ENCODE assay signal across 14 cellular contexts in genomic region chr2:120564213-120565094, GRCh38.
DNase-seq lines count a peak whose midpoint lies in the region; ATAC-seq and TF ChIP-seq lines count a peak whose summit lies in the region.
"Had no signal": no experiment of that assay in that cellular context is flagged by ENCODE, and none has a peak within 500 bp of the region (broad histone marks: within the 10 kb centered on the region; RNA-seq: fewer than 3 reads in every experiment).

No MANE protein-coding gene starts in this region.

- H3K4me3 Mint-ChIP-seq in type B pancreatic cell: no peak overlapping the region
- no peak overlapping the region for H3K4me3 Mint-ChIP-seq in stimulated activated naive CD8-positive, alpha-beta T cell treated with anti-CD3 and anti-CD28 coated beads, Interleukin-15, amount 100 ng/mL, for 72 hours
- no peak overlapping the region for H3K4me3 Mint-ChIP-seq in naive thymus-derived CD4-positive, alpha-beta T cell
- H3K4me3 Mint-ChIP-seq: activated naive CD4-positive, alpha-beta T cell treated with anti-CD3 and anti-CD28 coated beads, Interleukin-2, amount 50 U/mL, for 24 hours; memory B cell had no signal

- H3K27ac ChIP-seq in naive thymus-derived CD4-positive, alpha-beta T cell (ENCODE audit: low read depth, low read length): no peak overlapping the region
- H3K27ac ChIP-seq: cardiac muscle cell had no signal

- H3K9me3 ChIP-seq in naive thymus-derived CD4-positive, alpha-beta T cell (ENCODE audit: control insufficient read depth in 2 of 3, low read length in 3 of 3): no peaks in the 10 kb centered on the region

- POLR2A ChIA-PET in naive thymus-derived CD4-positive, alpha-beta T cell (lab: Charles Lee): no interaction called here

- no peaks in the 10 kb centered on the region for H3K4me1 ChIP-seq in naive thymus-derived CD4-positive, alpha-beta T cell (ENCODE audit: control insufficient read depth in 2 of 2, insufficient read depth in 2 of 2, low read length in 2 of 2)

- ATAC-seq in stimulated activated naive CD8-positive, alpha-beta T cell treated with anti-CD3 and anti-CD28 coated beads, Interleukin-15, amount 100 ng/mL, for 72 hours: no peak
- ATAC-seq in naive thymus-derived CD4-positive, alpha-beta T cell: no peak

- no peaks in the 10 kb centered on the region for H3K27me3 Mint-ChIP-seq in type B pancreatic cell
- H3K27me3 Mint-ChIP-seq in stimulated activated naive CD8-positive, alpha-beta T cell treated with anti-CD3 and anti-CD28 coated beads, Interleukin-15, amount 100 ng/mL, for 72 hours: peaks cover 6% of the 10 kb centered on the region
- peaks cover 0 to 6% (median 0%) of the 10 kb centered on the region in 5 donors for H3K27me3 Mint-ChIP-seq in naive thymus-derived CD4-positive, alpha-beta T cell
- H3K27me3 Mint-ChIP-seq: activated naive CD4-positive, alpha-beta T cell treated with anti-CD3 and anti-CD28 coated beads, Interleukin-2, amount 50 U/mL, for 24 hours had no signal

- DNase-seq in NCI-H510A treated with DMSO at 0.1 percent for 48 hours (lab: John Stamatoyannopoulos, UW) (peak; percentile 62), NCI-H510A (lab: John Stamatoyannopoulos, UW) (no peak), NCI-H345 (lab: John Stamatoyannopoulos, UW) (peak; percentile 78), epithelial cell of esophagus (ENCODE audit: low read depth) (peak; percentile 43), type B pancreatic cell (ENCODE audit: extremely low spot score, unreplicated experiment) (no peak), NCI-H1048 (lab: John Stamatoyannopoulos, UW) (no peak)
- no peak for DNase-seq in stimulated activated naive CD8-positive, alpha-beta T cell treated with anti-CD3 and anti-CD28 coated beads, Interleukin-15, amount 100 ng/mL, for 72 hours
- no peak for DNase-seq in naive thymus-derived CD4-positive, alpha-beta T cell
- DNase-seq: erythroblast, NCI-H2171 treated with DMSO at 0.1 percent for 48 hours, SIG-M5 had no signal

- H3K27ac Mint-ChIP-seq in type B pancreatic cell: peak overlapping the region; percentile 67
- peak overlapping the region in 1 of 2 donors; percentile 1 for H3K27ac Mint-ChIP-seq in stimulated activated naive CD8-positive, alpha-beta T cell treated with anti-CD3 and anti-CD28 coated beads, Interleukin-15, amount 100 ng/mL, for 72 hours
- H3K27ac Mint-ChIP-seq in naive thymus-derived CD4-positive, alpha-beta T cell: no peak overlapping the region
- H3K27ac Mint-ChIP-seq: activated naive CD4-positive, alpha-beta T cell treated with anti-CD3 and anti-CD28 coated beads, Interleukin-2, amount 50 U/mL, for 24 hours; memory B cell had no signal

- no peaks in the 10 kb centered on the region for H3K36me3 ChIP-seq in naive thymus-derived CD4-positive, alpha-beta T cell (ENCODE audit: control insufficient read depth in 2 of 3, insufficient read depth in 3 of 3, low read length in 3 of 3)
- H3K36me3 ChIP-seq: cardiac muscle cell had no signal

- no peaks in the 10 kb centered on the region for H3K27me3 ChIP-seq in naive thymus-derived CD4-positive, alpha-beta T cell (ENCODE audit: control insufficient read depth in 2 of 2, insufficient read depth in 2 of 2, low read length in 2 of 2)
- H3K27me3 ChIP-seq: cardiac muscle cell had no signal

- CTCF ChIA-PET in naive thymus-derived CD4-positive, alpha-beta T cell (lab: Charles Lee): no interaction called here

- peaks cover under 1% of the 10 kb centered on the region for H3K9me3 Mint-ChIP-seq in type B pancreatic cell
- H3K9me3 Mint-ChIP-seq in stimulated activated naive CD8-positive, alpha-beta T cell treated with anti-CD3 and anti-CD28 coated beads, Interleukin-15, amount 100 ng/mL, for 72 hours: no peaks in the 10 kb centered on the region
- H3K9me3 Mint-ChIP-seq in naive thymus-derived CD4-positive, alpha-beta T cell: no peaks in the 10 kb centered on the region
- H3K9me3 Mint-ChIP-seq: activated naive CD4-positive, alpha-beta T cell treated with anti-CD3 and anti-CD28 coated beads, Interleukin-2, amount 50 U/mL, for 24 hours; memory B cell had no signal

- intact Hi-C loops in naive thymus-derived CD4-positive, alpha-beta T cell (cut with micrococcal nuclease): no loop called here

- no peaks in the 10 kb centered on the region for H3K36me3 Mint-ChIP-seq in type B pancreatic cell
- no peaks in the 10 kb centered on the region for H3K36me3 Mint-ChIP-seq in naive thymus-derived CD4-positive, alpha-beta T cell
- H3K36me3 Mint-ChIP-seq: activated naive CD4-positive, alpha-beta T cell treated with anti-CD3 and anti-CD28 coated beads, Interleukin-2, amount 50 U/mL, for 24 hours; memory B cell had no signal

- TF ChIP-seq CTCF in epithelial cell of esophagus (IDR thresholded peaks at IDR 0.05; ENCODE audit: insufficient read depth, low read depth, low read length, missing control alignments) (no peak), type B pancreatic cell (conservative IDR thresholded peaks at IDR 0.05) (no peak)

- H3K4me1 Mint-ChIP-seq in type B pancreatic cell (ENCODE audit: unreplicated experiment): peaks cover 36% of the 10 kb centered on the region
- H3K4me1 Mint-ChIP-seq in stimulated activated naive CD8-positive, alpha-beta T cell treated with anti-CD3 and anti-CD28 coated beads, Interleukin-15, amount 100 ng/mL, for 72 hours: no peaks in the 10 kb centered on the region
- H3K4me1 Mint-ChIP-seq in naive thymus-derived CD4-positive, alpha-beta T cell: no peaks in the 10 kb centered on the region
- H3K4me1 Mint-ChIP-seq: activated naive CD4-positive, alpha-beta T cell treated with anti-CD3 and anti-CD28 coated beads, Interleukin-2, amount 50 U/mL, for 24 hours had no signal

- no peak overlapping the region for H3K4me3 ChIP-seq in epithelial cell of esophagus (ENCODE audit: low read length)
- no peak overlapping the region for H3K4me3 ChIP-seq in naive thymus-derived CD4-positive, alpha-beta T cell (ENCODE audit: low read length)
- H3K4me3 ChIP-seq: cardiac muscle cell had no signal

Comparison
In these comparisons a context has a peak if more than half of its experiments do, and no peak if none do; other contexts are left out.
1. DNase-seq: peak in NCI-H510A treated with DMSO at 0.1 percent for 48 hours (single experiment), NCI-H345 (single experiment) and epithelial cell of esophagus (single experiment); none in NCI-H510A (single experiment), type B pancreatic cell (single experiment), stimulated activated naive CD8-positive, alpha-beta T cell treated with anti-CD3 and anti-CD28 coated beads, Interleukin-15, amount 100 ng/mL, for 72 hours (0 of 2), naive thymus-derived CD4-positive, alpha-beta T cell (0 of 9) and NCI-H1048 (single experiment).